ENCODE assay signal across 16 cellular contexts in the genomic region with DNA sequence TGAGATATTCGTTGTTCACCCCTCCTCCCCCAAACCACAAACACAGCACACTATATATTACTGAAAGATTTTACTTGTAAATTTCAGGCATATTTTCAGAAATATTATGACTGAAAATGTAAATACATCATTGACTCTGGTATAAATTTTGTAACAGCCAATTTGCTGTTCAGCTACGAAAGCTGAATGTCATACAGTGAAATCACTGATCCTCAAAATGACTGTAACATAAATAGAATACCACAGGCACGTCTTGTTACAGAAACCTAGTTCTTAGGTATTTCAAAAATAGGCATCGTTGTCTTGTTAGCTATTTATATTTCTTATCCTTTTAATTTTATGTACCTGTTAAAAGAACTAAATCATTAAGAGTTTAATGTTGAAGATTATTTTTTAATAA. TPM values are rescaled to one million over a fixed set of nuclear protein-coding genes. Genes with fewer than 3 reads are reported as not detected.
A peak's percentile ranks its signal among the peaks of the same experiment; 100 is the strongest.
DNase-seq lines count a peak whose midpoint lies in the region; ATAC-seq and TF ChIP-seq lines count a peak whose summit lies in the region.
"Had no signal": no experiment of that assay in that cellular context is flagged by ENCODE, and none has a peak within 500 bp of the region (broad histone marks: within the 10 kb centered on the region; RNA-seq: fewer than 3 reads in every experiment).

No MANE protein-coding gene starts in this region.

- CTCF ChIA-PET in RWPE1 (lab: Yijun Ruan, JAX) = no interaction called here

- DNase-seq in stimulated activated effector memory CD8-positive, alpha-beta T cell treated with anti-CD3 and anti-CD28 coated beads, Interleukin-12 subunit alpha, Interleukin-12 subunit beta, amount 100 ng/mL, for 72 hours (ENCODE audit: low spot score in 2 of 2) = no peak
- DNase-seq in NCI-H2196 (lab: John Stamatoyannopoulos, UW; ENCODE audit: unreplicated experiment) = no peak
- no peak for DNase-seq in activated T-cell treated with anti-CD3 and anti-CD28 coated beads, Interleukin-2, amount 50 U/mL, for 72 hours
- DNase-seq in RWPE1 (ENCODE audit: low spot score) = no peak
- no peak for DNase-seq in NOMO-1 treated with dmso at 0.1 percent for 144 hours (lab: John Stamatoyannopoulos, UW; ENCODE audit: unreplicated experiment)
- DNase-seq: activated CD8-positive, alpha-beta memory T cell treated with anti-CD3 and anti-CD28 coated beads, Interleukin-2, amount 50 U/mL, for 48 hours; activated naive CD8-positive, alpha-beta T cell treated with anti-CD3 and anti-CD28 coated beads for 36 hours; gastrocnemius medialis; KG1; NCI-H446 treated with DMSO at 0.1 percent for 48 hours; occipital lobe; OCI-M1 had no signal

- no peak for TF ChIP-seq CTCF in RWPE1 (conservative IDR thresholded peaks at IDR 0.05; ENCODE audit: low read depth)

- ATAC-seq in GM18868 (IDR thresholded peaks at IDR 0.05; ENCODE audit: unreplicated experiment) (peak; percentile 87), GM21576 (IDR thresholded peaks at IDR 0.05; ENCODE audit: unreplicated experiment) (peak; percentile 65), HG03159 (IDR thresholded peaks at IDR 0.05; ENCODE audit: unreplicated experiment) (peak; percentile 60)
- peak; percentile 55 for ATAC-seq in stimulated activated effector memory CD8-positive, alpha-beta T cell treated with anti-CD3 and anti-CD28 coated beads, Interleukin-12 subunit alpha, Interleukin-12 subunit beta, amount 100 ng/mL, for 72 hours
- no peak for ATAC-seq in activated T-cell treated with anti-CD3 and anti-CD28 coated beads, Interleukin-2, amount 50 U/mL, for 72 hours (replicated peaks in 1 of 2)
- ATAC-seq: gastrocnemius medialis had no signal

- peaks cover 47% of the 10 kb centered on the region for H3K36me3 Mint-ChIP-seq in stimulated activated effector memory CD8-positive, alpha-beta T cell treated with anti-CD3 and anti-CD28 coated beads, Interleukin-12 subunit alpha, Interleukin-12 subunit beta, amount 100 ng/mL, for 72 hours
- H3K36me3 Mint-ChIP-seq in activated T-cell treated with anti-CD3 and anti-CD28 coated beads, Interleukin-2, amount 50 U/mL, for 72 hours (ENCODE audit: insufficient read depth in 2 of 2) = peaks cover 4 to 12% of the 10 kb centered on the region in 2 donors

- peaks cover 56% of the 10 kb centered on the region for H3K4me1 Mint-ChIP-seq in stimulated activated effector memory CD8-positive, alpha-beta T cell treated with anti-CD3 and anti-CD28 coated beads, Interleukin-12 subunit alpha, Interleukin-12 subunit beta, amount 100 ng/mL, for 72 hours
- peaks cover 28% of the 10 kb centered on the region for H3K4me1 Mint-ChIP-seq in activated T-cell treated with anti-CD3 and anti-CD28 coated beads, Interleukin-2, amount 50 U/mL, for 72 hours (ENCODE audit: low read depth)

- no peaks in the 10 kb centered on the region for H3K9me3 Mint-ChIP-seq in stimulated activated effector memory CD8-positive, alpha-beta T cell treated with anti-CD3 and anti-CD28 coated beads, Interleukin-12 subunit alpha, Interleukin-12 subunit beta, amount 100 ng/mL, for 72 hours
- H3K9me3 Mint-ChIP-seq in activated T-cell treated with anti-CD3 and anti-CD28 coated beads, Interleukin-2, amount 50 U/mL, for 72 hours = no peaks in the 10 kb centered on the region
- H3K9me3 Mint-ChIP-seq: activated naive CD8-positive, alpha-beta T cell treated with anti-CD3 and anti-CD28 coated beads for 36 hours; stimulated activated naive CD8-positive, alpha-beta T cell treated with anti-CD3 and anti-CD28 coated beads, Interleukin-15, Interleukin-2, amounts not matched to agents 100 ng/mL and 50 ng/mL, for 24 hours had no signal

- no peak overlapping the region for H3K4me3 Mint-ChIP-seq in stimulated activated effector memory CD8-positive, alpha-beta T cell treated with anti-CD3 and anti-CD28 coated beads, Interleukin-12 subunit alpha, Interleukin-12 subunit beta, amount 100 ng/mL, for 72 hours
- H3K4me3 Mint-ChIP-seq in activated T-cell treated with anti-CD3 and anti-CD28 coated beads, Interleukin-2, amount 50 U/mL, for 72 hours = no peak overlapping the region
- H3K4me3 Mint-ChIP-seq: activated naive CD8-positive, alpha-beta T cell treated with anti-CD3 and anti-CD28 coated beads for 36 hours; stimulated activated naive CD8-positive, alpha-beta T cell treated with anti-CD3 and anti-CD28 coated beads, Interleukin-15, Interleukin-2, amounts not matched to agents 100 ng/mL and 50 ng/mL, for 24 hours had no signal

- H3K27ac Mint-ChIP-seq in stimulated activated effector memory CD8-positive, alpha-beta T cell treated with anti-CD3 and anti-CD28 coated beads, Interleukin-12 subunit alpha, Interleukin-12 subunit beta, amount 100 ng/mL, for 72 hours = no peak overlapping the region
- no peak overlapping the region for H3K27ac Mint-ChIP-seq in activated T-cell treated with anti-CD3 and anti-CD28 coated beads, Interleukin-2, amount 50 U/mL, for 72 hours
- H3K27ac Mint-ChIP-seq: activated naive CD8-positive, alpha-beta T cell treated with anti-CD3 and anti-CD28 coated beads for 36 hours; stimulated activated naive CD8-positive, alpha-beta T cell treated with anti-CD3 and anti-CD28 coated beads, Interleukin-15, Interleukin-2, amounts not matched to agents 100 ng/mL and 50 ng/mL, for 24 hours had no signal

- H3K27ac ChIP-seq in RWPE1 = no peak overlapping the region
- H3K27ac ChIP-seq: gastrocnemius medialis had no signal

- POLR2A ChIA-PET in RWPE1 (lab: Yijun Ruan, JAX; ENCODE audit: low non-redundant PET) = no interaction called here

- H3K27me3 Mint-ChIP-seq in activated T-cell treated with anti-CD3 and anti-CD28 coated beads, Interleukin-2, amount 50 U/mL, for 72 hours (ENCODE audit: low read depth) = no peaks in the 10 kb centered on the region
- H3K27me3 Mint-ChIP-seq: activated naive CD8-positive, alpha-beta T cell treated with anti-CD3 and anti-CD28 coated beads for 36 hours; stimulated activated naive CD8-positive, alpha-beta T cell treated with anti-CD3 and anti-CD28 coated beads, Interleukin-15, Interleukin-2, amounts not matched to agents 100 ng/mL and 50 ng/mL, for 24 hours had no signal

RNA-seq across cellular contexts. Expression of a gene that starts 15.1 kb away (rescaled TPM):
- total RNA-seq in activated T-cell treated with anti-CD3 and anti-CD28 coated beads, Interleukin-2, amount 50 U/mL, for 72 hours = 10 to 100 TPM; 13.1 to 14.2 TPM

Comparison
In these comparisons a context has a peak if more than half of its experiments do, and no peak if none do; other contexts are left out.
1. ATAC-seq: peak in GM18868 (single experiment), GM21576 (single experiment), HG03159 (single experiment) and stimulated activated effector memory CD8-positive, alpha-beta T cell treated with anti-CD3 and anti-CD28 coated beads, Interleukin-12 subunit alpha, Interleukin-12 subunit beta, amount 100 ng/mL, for 72 hours (single experiment); none in activated T-cell treated with anti-CD3 and anti-CD28 coated beads, Interleukin-2, amount 50 U/mL, for 72 hours (0 of 2).